26 cellular contexts compared by ENCODE assay signal in the genomic region with DNA sequence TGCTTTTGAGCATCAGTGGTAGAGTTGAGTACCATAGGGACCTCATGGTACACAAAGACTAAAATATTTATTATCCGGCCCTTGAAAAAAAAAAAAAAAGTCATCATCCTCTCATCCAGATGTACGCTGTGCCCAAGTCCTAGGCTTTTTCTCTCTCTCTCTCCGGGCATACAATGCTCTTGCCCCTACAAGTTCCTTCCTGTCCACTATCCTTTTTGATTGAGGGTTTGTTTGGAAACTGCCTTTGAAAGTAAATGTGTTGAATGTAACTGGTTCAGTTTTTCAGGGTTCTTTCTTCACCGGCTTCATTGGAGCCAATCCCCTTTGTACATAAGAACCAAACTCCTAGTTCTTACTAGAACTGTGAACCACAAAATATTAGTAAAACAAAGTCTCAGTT.
"Had no signal": no experiment of that assay in that cellular context is flagged by ENCODE, and none has a peak within 500 bp of the region (broad histone marks: within the 10 kb centered on the region; RNA-seq: fewer than 3 reads in every experiment).

No MANE protein-coding gene starts in this region.

- H3K9me3 Mint-ChIP-seq: nephron; neural progenitor cell; stimulated activated effector memory CD8-positive, alpha-beta T cell treated with anti-CD3 and anti-CD28 coated beads, Interleukin-12 subunit alpha, Interleukin-12 subunit beta, amount 100 ng/mL, for 72 hours; stimulated activated naive B cell treated with anti-CD40 and anti-IgM and Interleukin-4, amounts not matched to agents 10 μg/mL and 1 μg/mL and 100 μg/mL, for 72 hours; stimulated activated naive CD8-positive, alpha-beta T cell treated with anti-CD3 and anti-CD28 coated beads, Interleukin-15, Interleukin-2, amounts not matched to agents 100 ng/mL and 50 ng/mL, for 24 hours had no signal

- H3K27me3 Mint-ChIP-seq: progenitor cell of endocrine pancreas; stimulated activated naive B cell treated with anti-CD40 and anti-IgM and Interleukin-4, amounts not matched to agents 10 μg/mL and 1 μg/mL and 100 μg/mL, for 72 hours; stimulated activated naive CD8-positive, alpha-beta T cell treated with anti-CD3 and anti-CD28 coated beads, Interleukin-15, Interleukin-2, amounts not matched to agents 100 ng/mL and 50 ng/mL, for 24 hours had no signal

- H3K4me3 Mint-ChIP-seq: nephron; neural progenitor cell; stimulated activated effector memory CD8-positive, alpha-beta T cell treated with anti-CD3 and anti-CD28 coated beads, Interleukin-12 subunit alpha, Interleukin-12 subunit beta, amount 100 ng/mL, for 72 hours; stimulated activated naive B cell treated with anti-CD40 and anti-IgM and Interleukin-4, amounts not matched to agents 10 μg/mL and 1 μg/mL and 100 μg/mL, for 72 hours; stimulated activated naive CD8-positive, alpha-beta T cell treated with anti-CD3 and anti-CD28 coated beads, Interleukin-15, Interleukin-2, amounts not matched to agents 100 ng/mL and 50 ng/mL, for 24 hours had no signal

- ATAC-seq: psoas muscle; right cardiac atrium; right lobe of liver; stimulated activated effector memory CD8-positive, alpha-beta T cell treated with anti-CD3 and anti-CD28 coated beads, Interleukin-12 subunit alpha, Interleukin-12 subunit beta, amount 100 ng/mL, for 72 hours; stimulated activated naive B cell treated with anti-CD40 and anti-IgM and Interleukin-4, amounts not matched to agents 10 μg/mL and 1 μg/mL and 100 μg/mL, for 72 hours had no signal

- H3K4me3 ChIP-seq: neural progenitor cell, ovary, psoas muscle, right lobe of liver, sigmoid colon, stomach, thoracic aorta, thyroid gland, tibial nerve, upper lobe of left lung, vagina had no signal

- H3K27ac Mint-ChIP-seq: nephron; neural progenitor cell; stimulated activated effector memory CD8-positive, alpha-beta T cell treated with anti-CD3 and anti-CD28 coated beads, Interleukin-12 subunit alpha, Interleukin-12 subunit beta, amount 100 ng/mL, for 72 hours; stimulated activated naive B cell treated with anti-CD40 and anti-IgM and Interleukin-4, amounts not matched to agents 10 μg/mL and 1 μg/mL and 100 μg/mL, for 72 hours; stimulated activated naive CD8-positive, alpha-beta T cell treated with anti-CD3 and anti-CD28 coated beads, Interleukin-15, Interleukin-2, amounts not matched to agents 100 ng/mL and 50 ng/mL, for 24 hours had no signal

- H3K4me1 Mint-ChIP-seq: neural progenitor cell; stimulated activated naive B cell treated with anti-CD40 and anti-IgM and Interleukin-4, amounts not matched to agents 10 μg/mL and 1 μg/mL and 100 μg/mL, for 72 hours had no signal

- H3K36me3 Mint-ChIP-seq: neural progenitor cell had no signal

- DNase-seq: occipital lobe; ovary; posterior cingulate gyrus; psoas muscle; right cardiac atrium; right lobe of liver; sigmoid colon; small intestine; stimulated activated CD4-positive, alpha-beta T cell treated with anti-CD3 and anti-CD28 coated beads, Interleukin-15, amount 100 ng/mL, for 24 hours; stimulated activated CD4-positive, alpha-beta T cell treated with anti-CD3 and anti-CD28 coated beads, Interleukin-2, amount 100 ng/mL, for 24 hours; stimulated activated CD4-positive, alpha-beta T cell treated with anti-CD3 and anti-CD28 coated beads, Interleukin-2, amount 100 ng/mL, for 48 hours; stimulated activated CD4-positive, alpha-beta T cell treated with anti-CD3 and anti-CD28 coated beads, Interleukin-4, amount 100 ng/mL, for 24 hours; stimulated activated naive B cell treated with anti-CD40 and anti-IgM and Interleukin-4, amounts not matched to agents 10 μg/mL and 1 μg/mL and 100 μg/mL, for 72 hours; stimulated activated naive CD4-positive, alpha-beta T cell treated with Interleukin-2 at 50 U/mL for 16 hours; stomach; thyroid gland; trophoblast cell; upper lobe of left lung had no signal
